Comparison of ENCODE assay signal across 25 cellular contexts in genomic region chr2:155364766-155365165, GRCh38.
DNase-seq lines count a peak whose midpoint lies in the region; ATAC-seq, FAIRE-seq and TF ChIP-seq lines count a peak whose summit lies in the region.
"Had no signal": no experiment of that assay in that cellular context is flagged by ENCODE, and none has a peak within 500 bp of the region (broad histone marks: within the 10 kb centered on the region; RNA-seq: fewer than 3 reads in every experiment).

No MANE protein-coding gene starts in this region.

- in situ Hi-C loops in GM12878 (cut with MboI): loop anchor here (25.0 kb wide), 1 partner anchor 1523 kb away; no protein-coding TSS in a partner anchor

- H3K27me3 ChIP-seq in GM12878 (replicated peaks in 1 of 2; ENCODE audit: control insufficient read depth in 2 of 2, insufficient read depth in 2 of 2, low read length in 1 of 2) (no peaks in the 10 kb centered on the region), trophoblast cell (ENCODE audit: insufficient read depth, low read length) (no peaks in the 10 kb centered on the region)
- H3K27me3 ChIP-seq: BE2C, BLaER1 had no signal

- H3K9me3 ChIP-seq in GM12878 (replicated peaks; ENCODE audit: control insufficient read depth, insufficient read depth, low read length) (no peaks in the 10 kb centered on the region), trophoblast cell (ENCODE audit: insufficient read depth, low read depth, low read length) (no peaks in the 10 kb centered on the region)
- H3K9me3 ChIP-seq: BE2C, BLaER1 had no signal

- no peak overlapping the region for H3K4me3 ChIP-seq in GM12878
- no peak overlapping the region for H3K4me3 ChIP-seq in trophoblast cell (ENCODE audit: low read depth, low read length)
- H3K4me3 ChIP-seq: BLaER1 had no signal

- no peak for TF ChIP-seq EP300 in GM12878 (IDR thresholded peaks at IDR 0.05; ENCODE audit: borderline replicate concordance in 1 of 2, control insufficient read depth in 1 of 2, low read depth in 2 of 2, low read length in 2 of 2)

- H2BK5ac ChIP-seq in trophoblast cell (ENCODE audit: low read depth, low read length, poor library complexity): no peak overlapping the region

- no peak overlapping the region for H2BK120ac ChIP-seq in trophoblast cell (ENCODE audit: insufficient read depth, low read length, poor library complexity)

- CTCF ChIA-PET in GM12878 (lab: Yijun Ruan, JAX): interaction anchor here (0.6 to 2.5 kb wide), 3 partner anchors 12 to 1116 kb away, joined by 3 to 9 read pairs (median 3); no protein-coding TSS in a partner anchor

- H3K27ac ChIP-seq in GM12878 (ENCODE audit: control insufficient read depth, insufficient read depth) (no peak overlapping the region), trophoblast cell (ENCODE audit: low read depth, low read length) (no peak overlapping the region)
- H3K27ac ChIP-seq: BLaER1 had no signal

- RAD21 ChIA-PET in GM12878 (lab: Charles Lee; ENCODE audit: unreplicated experiment): no interaction called here

- SMC1A ChIA-PET in GM12878 (lab: Charles Lee; ENCODE audit: uncharacterized antibody, unreplicated experiment): interaction anchor here (0.6 to 1.0 kb wide), 2 partner anchors 8 to 1626 kb away, joined by 3 to 4 read pairs; no protein-coding TSS in a partner anchor

- H2AK5ac ChIP-seq in trophoblast cell (ENCODE audit: low read length): no peak overlapping the region

- H2BK12ac ChIP-seq in trophoblast cell (ENCODE audit: low read length): no peak overlapping the region

- H3K79me2 ChIP-seq in GM12878 (ENCODE audit: control insufficient read depth, insufficient read depth, low read length) (no peaks in the 10 kb centered on the region), trophoblast cell (ENCODE audit: control insufficient read depth, insufficient read depth, low read length, poor library complexity) (no peaks in the 10 kb centered on the region)

- H3K9ac ChIP-seq in GM12878 (ENCODE audit: control insufficient read depth, insufficient read depth, low read length) (no peak overlapping the region), trophoblast cell (ENCODE audit: low read length) (no peak overlapping the region)
- H3K9ac ChIP-seq: BLaER1 had no signal

- H3K4me1 ChIP-seq in GM12878 (ENCODE audit: control insufficient read depth, insufficient read depth, low read length): no peaks in the 10 kb centered on the region
- no peaks in the 10 kb centered on the region for H3K4me1 ChIP-seq in trophoblast cell (ENCODE audit: control insufficient read depth in 1 of 2, insufficient read depth in 2 of 2, low read length in 2 of 2)
- H3K4me1 ChIP-seq: BE2C, BLaER1 had no signal

- H3K79me1 ChIP-seq in trophoblast cell (ENCODE audit: low read length): no peaks in the 10 kb centered on the region

- no peak for TF ChIP-seq CTCF in GM12878 (IDR thresholded peaks at IDR 0.05 in 2 of 3, conservative IDR thresholded peaks at IDR 0.05 in 1 of 3; ENCODE audit: control insufficient read depth in 2 of 3, extremely low read depth in 1 of 3, insufficient read depth in 1 of 3, low read depth in 3 of 3, low read length in 3 of 3)

- no peaks in the 10 kb centered on the region for H4K20me1 ChIP-seq in GM12878 (ENCODE audit: control insufficient read depth, insufficient read depth)
- H4K20me1 ChIP-seq: BLaER1 had no signal

- H3K4me2 ChIP-seq in GM12878 (ENCODE audit: control insufficient read depth, insufficient read depth) (no peak overlapping the region), trophoblast cell (ENCODE audit: low read length) (no peak overlapping the region)
- H3K4me2 ChIP-seq: BLaER1 had no signal

- intact Hi-C loops in GM12878 (cut with micrococcal nuclease; ENCODE audit: unreplicated experiment): loop anchor here (10.0 kb wide), 1 partner anchor 1690 kb away; no protein-coding TSS in a partner anchor

- H3K36me3 ChIP-seq in GM12878 (ENCODE audit: control insufficient read depth in 2 of 2, insufficient read depth in 2 of 2, low read length in 1 of 2): no peaks in the 10 kb centered on the region
- no peaks in the 10 kb centered on the region for H3K36me3 ChIP-seq in trophoblast cell (ENCODE audit: control insufficient read depth in 1 of 2, insufficient read depth in 2 of 2, low read length in 2 of 2)
- H3K36me3 ChIP-seq: BE2C, BLaER1 had no signal

- no peak overlapping the region for H3K23ac ChIP-seq in trophoblast cell (ENCODE audit: low read length)

- no peak for FAIRE-seq in GM12878 (lab: Jason Lieb, UNC)
- FAIRE-seq: A204.1, G401.6, GM12892, GM18507, GM19239 had no signal

- H3K14ac ChIP-seq in trophoblast cell (ENCODE audit: low read length): no peak overlapping the region

- whole genome bisulfite sequencing in GM12878 (ENCODE audit: insufficient coverage, insufficient replicate concordance, low lambda C conversion rate, missing lambda C conversion rate): 58% methylated on average over 3 of the region's 3 CpGs
- WGBS in trophoblast cell (ENCODE audit: extremely low coverage, insufficient coverage, insufficient read length): no CpG with 5 or more reads among the region's 3 CpGs

- BruUV-seq in GM12878 (replicated peaks; lab: Mats Ljungman, UMichigan): no TSS peak

- TF ChIP-seq RAD21 in GM12878 (IDR thresholded peaks at IDR 0.05; ENCODE audit: insufficient read depth, low read depth, low read length): no peak

- H4K8ac ChIP-seq in trophoblast cell (ENCODE audit: low read depth, low read length): no peak overlapping the region

- no peak for DNase-seq in GM12878 (ENCODE audit: low read depth, low spot score)
- peak; percentile 70 to 78 for DNase-seq in trophoblast cell
- no peak for DNase-seq in central memory CD4-positive, alpha-beta T cell
- DNase-seq in HCEC 1CT: no peak
- DNase-seq: 8988T; ACHN; BE2C; C1 segment of cervical spinal cord; CD4-positive, CD25-positive, alpha-beta regulatory T cell; CD8-positive, alpha-beta memory T cell; COR-L47; DMS 273 treated with DMSO at 0.1 percent for 48 hours; DMS153; DMS53; DMS79 treated with DMSO at 0.1 percent for 48 hours; GF-D8 had no signal

- no peak overlapping the region for H3K4ac ChIP-seq in trophoblast cell (ENCODE audit: low read depth, low read length)

- ATAC-seq in GM18868 (IDR thresholded peaks at IDR 0.05; ENCODE audit: unreplicated experiment): peak; percentile 71
- peak; percentile 47 for ATAC-seq in GM12878
- ATAC-seq in HG03342 (IDR thresholded peaks at IDR 0.05; ENCODE audit: unreplicated experiment): no peak
- ATAC-seq in GM21423 (IDR thresholded peaks at IDR 0.05; ENCODE audit: unreplicated experiment): no peak

- no peak overlapping the region for H2AFZ ChIP-seq in GM12878 (ENCODE audit: control insufficient read depth, low read depth, low read length)
- no peak overlapping the region for H2AFZ ChIP-seq in trophoblast cell (ENCODE audit: insufficient read depth, low read length, poor library complexity)

- no peak overlapping the region for H3K18ac ChIP-seq in trophoblast cell (ENCODE audit: low read length)

- POLR2A ChIA-PET in GM12878 (lab: Charles Lee): no interaction called here

- H4K12ac ChIP-seq in trophoblast cell (ENCODE audit: low read depth, low read length): no peak overlapping the region

- no peak for TF ChIP-seq POLR2A in GM12878 (IDR thresholded peaks at IDR 0.05; ENCODE audit: low read depth, low read length)

- H4K91ac ChIP-seq in trophoblast cell (ENCODE audit: low read depth, low read length): no peak overlapping the region

TF ChIP-seq in GM12878, 131 proteins besides CTCF, POLR2A, EP300 and RAD21:
- no peak for TF ChIP-seq HDAC2 (IDR thresholded peaks at IDR 0.05)
- TF ChIP-seq JUNB (IDR thresholded peaks at IDR 0.05): no peak
- TF ChIP-seq SIN3A (IDR thresholded peaks at IDR 0.05; ENCODE audit: low read depth, low read length): no peak
- TF ChIP-seq, protein P1, sequence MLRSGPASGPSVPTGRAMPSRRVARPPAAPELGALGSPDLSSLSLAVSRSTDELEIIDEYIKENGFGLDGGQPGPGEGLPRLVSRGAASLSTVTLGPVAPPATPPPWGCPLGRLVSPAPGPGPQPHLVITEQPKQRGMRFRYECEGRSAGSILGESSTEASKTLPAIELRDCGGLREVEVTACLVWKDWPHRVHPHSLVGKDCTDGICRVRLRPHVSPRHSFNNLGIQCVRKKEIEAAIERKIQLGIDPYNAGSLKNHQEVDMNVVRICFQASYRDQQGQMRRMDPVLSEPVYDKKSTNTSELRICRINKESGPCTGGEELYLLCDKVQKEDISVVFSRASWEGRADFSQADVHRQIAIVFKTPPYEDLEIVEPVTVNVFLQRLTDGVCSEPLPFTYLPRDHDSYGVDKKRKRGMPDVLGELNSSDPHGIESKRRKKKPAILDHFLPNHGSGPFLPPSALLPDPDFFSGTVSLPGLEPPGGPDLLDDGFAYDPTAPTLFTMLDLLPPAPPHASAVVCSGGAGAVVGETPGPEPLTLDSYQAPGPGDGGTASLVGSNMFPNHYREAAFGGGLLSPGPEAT (IDR thresholded peaks at IDR 0.05; ENCODE audit: low read depth): no peak
- no peak for TF ChIP-seq RB1 (IDR thresholded peaks at IDR 0.05; ENCODE audit: borderline replicate concordance)
- no peak for TF ChIP-seq KAT2A (conservative IDR thresholded peaks at IDR 0.05; ENCODE audit: control insufficient read depth, low read depth, low read length)
- no peak for TF ChIP-seq MEF2A (IDR thresholded peaks at IDR 0.05; ENCODE audit: insufficient read depth, low read depth, low read length)
- TF ChIP-seq ZNF622 (IDR thresholded peaks at IDR 0.05): no peak
TF ChIP-seq in GM12878: peak in this region for 0.

Comparison
In these comparisons a context has a peak if more than half of its experiments do, and no peak if none do; other contexts are left out.
1. ATAC-seq: peak in GM18868 (single experiment) and GM12878 (single experiment); none in HG03342 (single experiment) and GM21423 (single experiment).
2. DNase-seq: peak in trophoblast cell (2 of 2); none in GM12878 (single experiment), central memory CD4-positive, alpha-beta T cell (single experiment) and HCEC 1CT (single experiment).